In genomic region chr15:28808154-28808553, GRCh38 we compare ENCODE assay signal across 11 cellular contexts. TPM values are rescaled to one million over a fixed set of nuclear protein-coding genes. Genes with fewer than 3 reads are reported as not detected.
DNase-seq lines count a peak whose midpoint lies in the region; ATAC-seq, FAIRE-seq and TF ChIP-seq lines count a peak whose summit lies in the region.
"Not testable (repeated sequence)": the region's sequence is repeated elsewhere in the genome, so short reads cannot be mapped to it uniquely, and the experiment has no call there.
"Had no signal": no experiment of that assay in that cellular context is flagged by ENCODE, and none has a peak within 500 bp of the region (broad histone marks: within the 10 kb centered on the region; RNA-seq: fewer than 3 reads in every experiment).

No MANE protein-coding gene starts in this region.

- H4K91ac ChIP-seq in H1 (replicated peaks; ENCODE audit: insufficient read length, low read length) = not testable (repeated sequence)

- not testable (repeated sequence) for H3K14ac ChIP-seq in H1 (ENCODE audit: insufficient read length)

- not testable (repeated sequence) for DNase-seq in DND-41; H1 (ENCODE audit: low read depth in 1 of 2, low spot score in 2 of 2); heart left ventricle; left ventricle myocardium superior
- DNase-seq in M059J (ENCODE audit: low read depth) (peak; percentile 17), WERI-Rb-1 (peak; percentile 57)

- not testable (repeated sequence) for TF ChIP-seq EP300 in H1 (IDR thresholded peaks at IDR 0.05; ENCODE audit: borderline replicate concordance in 1 of 2, low read depth in 2 of 2, low read length in 2 of 2)

- not testable (repeated sequence) for TF ChIP-seq RAD21 in H1 (IDR thresholded peaks at IDR 0.05 in 1 of 2, conservative IDR thresholded peaks at IDR 0.05 in 1 of 2; ENCODE audit: low read depth in 2 of 2, low read length in 2 of 2)

- H3K9me3 ChIP-seq in DND-41 (ENCODE audit: insufficient read depth, low read length, severe bottlenecking); WERI-Rb-1 (ENCODE audit: severe bottlenecking); H1 (ENCODE audit: insufficient read depth in 2 of 2, low read depth in 1 of 2, low read length in 1 of 2); heart left ventricle: not testable (repeated sequence)

- H2BK120ac ChIP-seq in H1 (replicated peaks; ENCODE audit: low read depth, low read length) = not testable (repeated sequence)

- FAIRE-seq in H1 (lab: Jason Lieb, UNC) = peak; percentile 24

- not testable (repeated sequence) for H3K23ac ChIP-seq in H1 (ENCODE audit: insufficient read length)

- H2BK15ac ChIP-seq in H1 (ENCODE audit: low read length) = not testable (repeated sequence)

- not testable (repeated sequence) for H2AFZ ChIP-seq in DND-41 (ENCODE audit: low read depth, low read length); H1 (ENCODE audit: low read length)

- ATAC-seq in DND-41 (ENCODE audit: insufficient read depth, low read depth) (0 out of 3 replicates have a peak, but pooled peaks have one; percentile 55), heart left ventricle (peak; percentile 20 to 95 (median 56)), left ventricle myocardium superior (peak; percentile 28)

- H2BK20ac ChIP-seq in H1 (ENCODE audit: low read length) = not testable (repeated sequence)

- H4K8ac ChIP-seq in H1 (ENCODE audit: extremely low read depth, insufficient read depth, low read length) = not testable (repeated sequence)

- intact Hi-C loops in heart left ventricle (cut with DNase I); left ventricle myocardium superior (cut with micrococcal nuclease): not testable (repeated sequence)

- not testable (repeated sequence) for H3K18ac ChIP-seq in H1 (ENCODE audit: extremely low read depth, low read length)

- POLR2A ChIA-PET in H1 (lab: Charles Lee; ENCODE audit: partially characterized antibody) = not testable (repeated sequence)

- not testable (repeated sequence) for H2BK12ac ChIP-seq in H1 (ENCODE audit: low read depth, low read length)

- not testable (repeated sequence) for H3K36me3 ChIP-seq in DND-41 (ENCODE audit: insufficient read depth, low read length); WERI-Rb-1; H1 (ENCODE audit: control insufficient read depth in 2 of 4, insufficient read depth in 4 of 4, low read length in 3 of 4); heart left ventricle

- H3K4me1 ChIP-seq in DND-41 (ENCODE audit: insufficient read depth, low read length); H1 (replicated peaks in 1 of 4; ENCODE audit: control insufficient read depth in 3 of 4, insufficient read depth in 4 of 4, low read length in 3 of 4); heart left ventricle: not testable (repeated sequence)

- TF ChIP-seq CTCF in DND-41 (IDR thresholded peaks at IDR 0.05; ENCODE audit: borderline replicate concordance, extremely low read depth, low read length, poor library complexity, severe bottlenecking); WERI-Rb-1 (IDR thresholded peaks at IDR 0.05; ENCODE audit: low read depth, low read length); H1 (IDR thresholded peaks at IDR 0.05; ENCODE audit: control extremely low read depth in 1 of 3, insufficient read depth in 1 of 3, low read depth in 1 of 3, low read length in 3 of 3); heart left ventricle (IDR thresholded peaks at IDR 0.05): not testable (repeated sequence)

- WGBS in H1 (ENCODE audit: extremely low coverage in 1 of 2, insufficient coverage in 1 of 2, insufficient read length in 1 of 2, insufficient replicate concordance in 2 of 2, low coverage in 1 of 2, low lambda C conversion rate in 2 of 2, missing lambda C conversion rate in 1 of 2), 2 experiments = 82% methylated on average over 5 of the region's 5 CpGs; no CpG with 5 or more reads in 1 of the 2 experiments
- WGBS in heart left ventricle, 4 donors = 33 to 58% (median 48%) methylated on average over 1 to 5 of the region's 5 CpGs

- not testable (repeated sequence) for H4K5ac ChIP-seq in H1 (ENCODE audit: insufficient read length, low read depth, low read length)

- H3K4ac ChIP-seq in H1 (replicated peaks; ENCODE audit: insufficient read length, low read depth, low read length) = not testable (repeated sequence)

- H4K20me1 ChIP-seq in DND-41 (ENCODE audit: insufficient read depth, low read length); H1 (replicated peaks in 1 of 2; ENCODE audit: control insufficient read depth in 1 of 2, insufficient read depth in 2 of 2, low read length in 2 of 2): not testable (repeated sequence)

- not testable (repeated sequence) for TF ChIP-seq POLR2A in H1 (IDR thresholded peaks at IDR 0.05; ENCODE audit: control extremely low read depth in 1 of 2, low read depth in 2 of 2, low read length in 2 of 2); heart left ventricle (IDR thresholded peaks at IDR 0.05)

- H3K56ac ChIP-seq in H1 (replicated peaks; ENCODE audit: insufficient read length, low read depth, low read length) = not testable (repeated sequence)

- not testable (repeated sequence) for H3K23me2 ChIP-seq in H1 (ENCODE audit: low read depth, low read length)

- H3K79me2 ChIP-seq in DND-41 (ENCODE audit: insufficient read depth, low read length); H1 (ENCODE audit: control insufficient read depth in 1 of 2, insufficient read depth in 2 of 2, low read length in 2 of 2): not testable (repeated sequence)

- not testable (repeated sequence) for H2AK5ac ChIP-seq in H1 (ENCODE audit: low read depth, low read length)

- H3K27ac ChIP-seq in DND-41 (ENCODE audit: low read length); WERI-Rb-1; H1 (ENCODE audit: low read depth, low read length); heart left ventricle: not testable (repeated sequence)

- H3K9ac ChIP-seq in DND-41 (ENCODE audit: low read depth, low read length); H1 (replicated peaks in 1 of 4; ENCODE audit: extremely low read depth in 1 of 4, low read depth in 3 of 4, low read length in 3 of 4): not testable (repeated sequence)

- H2BK5ac ChIP-seq in H1 (ENCODE audit: low read depth, low read length) = not testable (repeated sequence)

- CTCF ChIA-PET in H1 (lab: Charles Lee; ENCODE audit: partially characterized antibody) = interaction anchor here (0.5 kb wide), 1 partner anchor 1120 kb away, joined by 3 read pairs; no protein-coding TSS in a partner anchor

- not testable (repeated sequence) for H3K4me2 ChIP-seq in DND-41 (ENCODE audit: insufficient read depth, low read length); H1 (ENCODE audit: insufficient read depth in 1 of 2, low read depth in 2 of 2, low read length in 2 of 2)

- not testable (repeated sequence) for H3K79me1 ChIP-seq in H1 (ENCODE audit: low read depth, low read length)

- H3K4me3 ChIP-seq in DND-41 (ENCODE audit: low read depth in 1 of 2, low read length in 2 of 2); WERI-Rb-1 (ENCODE audit: low read depth, low read length); H1 (ENCODE audit: extremely low read depth in 1 of 4, insufficient read depth in 2 of 4, low read depth in 3 of 4, low read length in 4 of 4); heart left ventricle: not testable (repeated sequence)

- not testable (repeated sequence) for H3K27me3 ChIP-seq in DND-41 (ENCODE audit: insufficient read depth, low read length, poor library complexity); WERI-Rb-1 (ENCODE audit: insufficient read depth, low read depth, severe bottlenecking); H1 (replicated peaks in 1 of 4; ENCODE audit: control insufficient read depth in 3 of 4, extremely low read depth in 1 of 4, insufficient read depth in 3 of 4, low read length in 3 of 4); heart left ventricle

RNA-seq across cellular contexts. Expression of gene GOLGA6L7, which starts 40.3 kb away (rescaled TPM):
- not detected in 2 replicates for total RNA-seq in M059J (2014; rRNA removed; shearing (Covaris generic))
- total RNA-seq in H1 (2021; fragmentation: NEBNext Ultra II Directional; extraction: Animal tissue kit (Norgen Biotek cat#: 25700)) = not detected in 2 replicates
- polyA plus RNA-seq in H1 (2011; rRNA removed) = not detected in 2 replicates
- polyA plus RNA-seq in H1 (2011; cell fraction: cytosol; rRNA removed) = not detected
- polyA plus RNA-seq in H1 (2011; cell fraction: nucleus; rRNA removed) = not detected
- polyA plus RNA-seq in H1 (2012, experiment 1 of 2) = 0.17 to 0.22 TPM in 2 of 4 replicates, not detected in the others
- polyA plus RNA-seq in H1 (2012, experiment 2 of 2) = not detected
- not detected for polyA plus RNA-seq in H1 (2013, experiment 1 of 2)
- polyA plus RNA-seq in H1 (2013, experiment 2 of 2) = not detected
- not detected in 2 replicates for polyA minus RNA-seq in H1 (2011; rRNA and poly(A)+ RNA removed)
- polyA minus RNA-seq in H1 (2011; cell fraction: cytosol; rRNA and poly(A)+ RNA removed) = not detected
- polyA minus RNA-seq in H1 (2011; cell fraction: nucleus; rRNA and poly(A)+ RNA removed) = not detected
- total RNA-seq in heart left ventricle = not detected
- polyA plus RNA-seq in heart left ventricle = not detected
- not detected for total RNA-seq in left ventricle myocardium superior
- total RNA-seq: A673; Calu3; CD4-positive, alpha-beta memory T cell; H9 had no signal
- polyA plus RNA-seq: BJ; CD4-positive, alpha-beta memory T cell had no signal
